5 cellular contexts compared by ENCODE assay signal in the genomic region with DNA sequence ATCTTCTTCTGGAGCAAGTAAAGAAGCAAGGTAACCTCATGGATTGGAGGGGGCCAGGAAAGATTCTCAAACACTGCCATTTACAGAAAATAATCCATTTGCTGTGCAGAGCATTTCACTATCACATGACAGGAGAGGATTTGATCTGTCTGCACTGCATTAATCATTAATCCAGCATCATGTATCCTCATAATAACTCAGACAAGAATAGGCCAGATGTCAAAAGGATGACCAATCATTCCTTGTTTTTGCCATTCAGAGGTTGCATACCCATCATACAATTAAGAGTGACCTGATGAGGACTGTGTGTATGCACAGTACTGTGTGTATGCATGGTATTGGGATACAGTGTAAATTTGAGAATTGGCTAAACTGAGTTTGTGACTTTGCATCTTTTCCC.
A peak's percentile ranks its signal among the peaks of the same experiment; 100 is the strongest.
DNase-seq lines count a peak whose midpoint lies in the region; ATAC-seq, FAIRE-seq and TF ChIP-seq lines count a peak whose summit lies in the region.
"Not testable (repeated sequence)": the region's sequence is repeated elsewhere in the genome, so short reads cannot be mapped to it uniquely, and the experiment has no call there.

No MANE protein-coding gene starts in this region.

- H3K36me3 ChIP-seq in right lobe of liver: not testable (repeated sequence)
- peaks cover 0 to 39% of the 10 kb centered on the region in 2 donors for H3K36me3 ChIP-seq in psoas muscle (ENCODE audit: insufficient read depth in 1 of 2, low read depth in 1 of 2)

- not testable (repeated sequence) for DNase-seq in D721Med (ENCODE audit: insufficient read length, low spot score); right lobe of liver; psoas muscle
- peak; percentile 15 for DNase-seq in DMS53 treated with DMSO at 0.1 percent for 48 hours (lab: John Stamatoyannopoulos, UW; ENCODE audit: unreplicated experiment)
- DNase-seq in kidney tubule cell (ENCODE audit: low spot score): peak; percentile 9

- not testable (repeated sequence) for H3K9me3 ChIP-seq in right lobe of liver, psoas muscle

- not testable (repeated sequence) for H3K27ac ChIP-seq in right lobe of liver, psoas muscle

- FAIRE-seq in D721Med (lab: Jason Lieb, UNC): peak; percentile 56

- not testable (repeated sequence) for H3K4me1 ChIP-seq in right lobe of liver
- H3K4me1 ChIP-seq in psoas muscle: peaks cover 32% of the 10 kb centered on the region

- not testable (repeated sequence) for H3K27me3 ChIP-seq in right lobe of liver; psoas muscle (ENCODE audit: insufficient read depth in 3 of 3, low read length in 2 of 3)

- TF ChIP-seq POLR2A in right lobe of liver (IDR thresholded peaks at IDR 0.05): not testable (repeated sequence)

- TF ChIP-seq CTCF in D721Med (IDR thresholded peaks at IDR 0.05; ENCODE audit: insufficient read depth, missing control alignments); right lobe of liver (IDR thresholded peaks at IDR 0.05); psoas muscle (IDR thresholded peaks at IDR 0.05): not testable (repeated sequence)

- not testable (repeated sequence) for H3K4me3 ChIP-seq in right lobe of liver, psoas muscle

- intact Hi-C loops in right lobe of liver (cut with DNase I); psoas muscle (cut with DNase I): not testable (repeated sequence)

- ATAC-seq in right lobe of liver (peak in 3 of 4 donors; percentile 43 to 66 (median 56)), psoas muscle (peak; percentile 61 to 87 (median 76))
